ENCODE assay signal across 32 cellular contexts in genomic region chr7:52362521-52362920, GRCh38.
DNase-seq lines count a peak whose midpoint lies in the region; FAIRE-seq and TF ChIP-seq lines count a peak whose summit lies in the region.
"Had no signal": no experiment of that assay in that cellular context is flagged by ENCODE, and none has a peak within 500 bp of the region (broad histone marks: within the 10 kb centered on the region; RNA-seq: fewer than 3 reads in every experiment).

No MANE protein-coding gene starts in this region.

- no peak overlapping the region for H3K4me3 Mint-ChIP-seq in Calu3 (ENCODE audit: low read depth, unreplicated experiment)
- H3K4me3 Mint-ChIP-seq: B cell; CD14-positive monocyte; CD4-positive, alpha-beta memory T cell; CD4-positive, alpha-beta T cell; CD4-positive, CD25-positive, alpha-beta regulatory T cell; CD8-positive, alpha-beta memory T cell; CD8-positive, alpha-beta T cell had no signal

- peak; percentile 45 for DNase-seq in kidney
- DNase-seq in testis: peak; percentile 16
- DNase-seq in Calu3: no peak
- DNase-seq in SKM-1 (lab: John Stamatoyannopoulos, UW; ENCODE audit: unreplicated experiment): no peak
- DNase-seq: 8988T; ACHN; AML-193; BE2C; C1 segment of cervical spinal cord; Caco-2; CD4-positive, alpha-beta memory T cell; CD4-positive, alpha-beta T cell; CD4-positive, CD25-positive, alpha-beta regulatory T cell; CD8-positive, alpha-beta memory T cell; CD8-positive, alpha-beta T cell; COR-L47; DMS 273 treated with DMSO at 0.1 percent for 48 hours; DMS153; DMS53; DMS79; DMS79 treated with DMSO at 0.1 percent for 48 hours; DND-41; EL had no signal

- H3K9me3 Mint-ChIP-seq in Calu3 (ENCODE audit: low read depth, unreplicated experiment): peaks cover 23% of the 10 kb centered on the region

- H3K27me3 ChIP-seq in testis: no peaks in the 10 kb centered on the region
- H3K27me3 ChIP-seq: BE2C; BLaER1; BLaER1 treated with 17β-estradiol and CSF1 and Interleukin-3, amounts not matched to agents 10 nM and 100 nM had no signal

- no peaks in the 10 kb centered on the region for H3K36me3 ChIP-seq in kidney (ENCODE audit: control insufficient read depth in 1 of 2, insufficient read depth in 2 of 2, low read length in 2 of 2)
- H3K36me3 ChIP-seq in testis (ENCODE audit: low read depth, missing control alignments): no peaks in the 10 kb centered on the region
- H3K36me3 ChIP-seq: BE2C; BLaER1; BLaER1 treated with 17β-estradiol and CSF1 and Interleukin-3, amounts not matched to agents 10 nM and 100 nM had no signal

- H3K9ac ChIP-seq in kidney (ENCODE audit: low read length in 2 of 2): no peak overlapping the region
- H3K9ac ChIP-seq: BLaER1; BLaER1 treated with 17β-estradiol and CSF1 and Interleukin-3, amounts not matched to agents 10 nM and 100 nM had no signal

- TF ChIP-seq CTCF in kidney (IDR thresholded peaks at IDR 0.05; ENCODE audit: borderline replicate concordance, extremely low read depth, insufficient read depth): no peak
- no peak for TF ChIP-seq CTCF in testis (IDR thresholded peaks at IDR 0.05)
- no peak for TF ChIP-seq CTCF in Calu3 (IDR thresholded peaks at IDR 0.05; ENCODE audit: unreplicated experiment)

- TF ChIP-seq POLR2A in testis (IDR thresholded peaks at IDR 0.05): no peak

- H3K27ac ChIP-seq in kidney (ENCODE audit: low read depth in 2 of 2, low read length in 2 of 2): no peak overlapping the region
- H3K27ac ChIP-seq in testis: no peak overlapping the region
- H3K27ac ChIP-seq: 22Rv1; A549; BLaER1; BLaER1 treated with 17β-estradiol and CSF1 and Interleukin-3, amounts not matched to agents 10 nM and 100 nM; C4-2B had no signal

- H3K4me3 ChIP-seq in kidney (ENCODE audit: low read length in 2 of 2) (no peak overlapping the region), testis (peak overlapping the region in 1 of 2 donors; percentile 15)
- H3K4me3 ChIP-seq: A549; BLaER1; BLaER1 treated with 17β-estradiol and CSF1 and Interleukin-3, amounts not matched to agents 10 nM and 100 nM had no signal

- CTCF ChIA-PET in Calu3 (lab: Charles Lee): no interaction called here

- H3K27me3 Mint-ChIP-seq in Calu3 (ENCODE audit: unreplicated experiment): no peaks in the 10 kb centered on the region
- H3K27me3 Mint-ChIP-seq: B cell; CD4-positive, alpha-beta memory T cell; CD4-positive, alpha-beta T cell; CD4-positive, CD25-positive, alpha-beta regulatory T cell; CD8-positive, alpha-beta memory T cell had no signal

- intact Hi-C loops in kidney (cut with DNase I): no loop called here
- intact Hi-C loops in testis (cut with DNase I; ENCODE audit: low total_unique reads): no loop called here
- intact Hi-C loops in Calu3 (cut with micrococcal nuclease; ENCODE audit: unreplicated experiment): no loop called here

- H3K4me1 ChIP-seq in kidney (ENCODE audit: control insufficient read depth in 1 of 2, insufficient read depth in 1 of 2, low read depth in 1 of 2, low read length in 2 of 2): no peaks in the 10 kb centered on the region
- no peaks in the 10 kb centered on the region for H3K4me1 ChIP-seq in testis
- H3K4me1 ChIP-seq: A549; BE2C; BLaER1; BLaER1 treated with 17β-estradiol and CSF1 and Interleukin-3, amounts not matched to agents 10 nM and 100 nM; Caco-2 had no signal

- no peaks in the 10 kb centered on the region for H3K36me3 Mint-ChIP-seq in Calu3 (ENCODE audit: insufficient read depth, unreplicated experiment)
- H3K36me3 Mint-ChIP-seq: CD14-positive monocyte; CD4-positive, alpha-beta memory T cell; CD4-positive, CD25-positive, alpha-beta regulatory T cell; CD8-positive, alpha-beta memory T cell; CD8-positive, alpha-beta T cell had no signal

- no peaks in the 10 kb centered on the region for H3K4me1 Mint-ChIP-seq in Calu3 (ENCODE audit: low read depth, unreplicated experiment)
- H3K4me1 Mint-ChIP-seq: B cell; CD14-positive monocyte; CD4-positive, alpha-beta memory T cell; CD4-positive, CD25-positive, alpha-beta regulatory T cell; CD8-positive, alpha-beta memory T cell had no signal

- H3K9me3 ChIP-seq in kidney (ENCODE audit: control insufficient read depth in 1 of 2, low read length in 2 of 2) (no peaks in the 10 kb centered on the region), testis (no peaks in the 10 kb centered on the region)
- H3K9me3 ChIP-seq: A549, BE2C, BLaER1, Caco-2 had no signal

- no TSS peak for BruUV-seq in Calu3 (replicated peaks; lab: Mats Ljungman, UMichigan)

- FAIRE-seq in kidney (lab: Jason Lieb, UNC): no peak
- FAIRE-seq: A204.1, A549, D721Med had no signal

- no peak overlapping the region for H3K27ac Mint-ChIP-seq in Calu3 (ENCODE audit: unreplicated experiment)
- H3K27ac Mint-ChIP-seq: B cell; CD14-positive monocyte; CD4-positive, alpha-beta memory T cell; CD4-positive, alpha-beta T cell; CD4-positive, CD25-positive, alpha-beta regulatory T cell; CD8-positive, alpha-beta memory T cell; CD8-positive, alpha-beta T cell had no signal

- WGBS in testis, 2 donors: 62 to 76% methylated on average over 19 of the region's 19 CpGs

Comparison
In these comparisons a context has a peak if more than half of its experiments do, and no peak if none do; other contexts are left out.
1. DNase-seq: peak in kidney (single experiment) and testis (single experiment); none in Calu3 (single experiment) and SKM-1 (single experiment).